Comparison of ENCODE assay signal across 27 cellular contexts in the genomic region with DNA sequence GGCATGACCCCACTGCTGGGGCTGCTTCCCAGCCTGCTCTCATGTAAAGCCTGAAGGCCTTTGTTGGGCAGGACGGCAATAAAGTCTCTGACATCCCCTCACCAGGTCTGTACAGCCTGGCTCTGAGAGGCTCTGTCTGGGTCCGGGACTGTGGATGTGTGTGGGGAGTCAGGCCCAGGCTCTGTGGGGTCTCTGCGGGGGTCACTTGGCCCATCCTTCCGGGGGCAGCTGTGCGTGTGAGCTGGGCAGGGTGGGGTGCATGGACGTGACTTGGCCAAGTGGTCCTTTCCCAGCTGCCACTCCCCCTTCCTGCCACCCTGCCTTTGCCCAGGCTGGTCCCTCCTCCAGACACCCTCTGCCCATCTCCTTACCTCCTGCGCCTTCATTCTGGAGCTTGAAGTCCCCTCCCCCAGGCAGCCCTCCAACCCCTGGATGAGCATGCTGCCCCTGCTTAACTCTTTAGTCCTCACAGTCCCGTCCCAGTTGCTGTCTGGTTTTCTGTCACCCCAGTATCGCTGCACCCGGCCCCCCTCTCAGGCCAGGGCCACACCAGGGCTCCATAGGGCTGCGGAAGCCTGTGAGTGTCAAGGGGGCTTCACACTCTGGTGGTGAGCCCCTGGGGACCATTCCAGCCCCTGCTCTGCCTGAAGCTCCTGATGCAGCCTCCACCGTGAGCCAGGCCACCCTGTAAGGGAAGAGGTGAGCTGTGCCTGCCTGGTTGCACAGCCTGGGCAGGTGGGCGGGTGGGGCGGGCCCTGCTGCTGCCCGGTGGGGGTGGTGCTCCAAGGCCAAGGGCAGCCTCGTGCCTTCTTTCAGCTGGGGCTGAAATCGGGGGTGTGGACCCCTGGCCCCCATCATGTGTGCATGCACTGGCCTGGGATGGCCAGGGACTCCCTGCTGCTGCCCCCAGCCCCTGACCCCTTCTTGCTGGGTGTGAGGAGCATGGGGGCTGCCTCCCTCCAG. TPM values are rescaled to one million over a fixed set of nuclear protein-coding genes. Genes with fewer than 3 reads are reported as not detected.
DNase-seq lines count a peak whose midpoint lies in the region; ATAC-seq and TF ChIP-seq lines count a peak whose summit lies in the region.
"Had no signal": no experiment of that assay in that cellular context is flagged by ENCODE, and none has a peak within 500 bp of the region (broad histone marks: within the 10 kb centered on the region; RNA-seq: fewer than 3 reads in every experiment).

No MANE protein-coding gene starts in this region.

- H3K9me3 Mint-ChIP-seq in Calu3 (ENCODE audit: low read depth, unreplicated experiment), result no peaks in the 10 kb centered on the region
- H3K9me3 Mint-ChIP-seq in nephron progenitor cell, result no peaks in the 10 kb centered on the region
- H3K9me3 Mint-ChIP-seq in osteocyte (ENCODE audit: unreplicated experiment), result no peaks in the 10 kb centered on the region
- H3K9me3 Mint-ChIP-seq in stimulated activated effector memory CD8-positive, alpha-beta T cell treated with anti-CD3 and anti-CD28 coated beads, Interleukin-12 subunit alpha, Interleukin-12 subunit beta, amount 100 ng/mL, for 72 hours, result no peaks in the 10 kb centered on the region
- H3K9me3 Mint-ChIP-seq: activated naive CD4-positive, alpha-beta T cell treated with anti-CD3 and anti-CD28 coated beads for 36 hours; activated T-cell treated with anti-CD3 and anti-CD28 coated beads, Interleukin-2, amount 50 U/mL, for 24 hours; CD4-positive, alpha-beta T cell; memory B cell; stimulated activated naive CD8-positive, alpha-beta T cell treated with anti-CD3 and anti-CD28 coated beads, Interleukin-15, Interleukin-2, amounts not matched to agents 100 ng/mL and 50 ng/mL, for 24 hours; T-helper 2 cell treated with Interferon-gamma antibody and Interleukin-4, amounts not matched to agents 5 μg/mL and 100 μg/mL, for 36 hours had no signal

- no peak overlapping the region for H3K27ac Mint-ChIP-seq in Calu3 (ENCODE audit: unreplicated experiment)
- no peak overlapping the region for H3K27ac Mint-ChIP-seq in nephron progenitor cell
- no peak overlapping the region for H3K27ac Mint-ChIP-seq in osteocyte (ENCODE audit: unreplicated experiment)
- H3K27ac Mint-ChIP-seq in stimulated activated effector memory CD8-positive, alpha-beta T cell treated with anti-CD3 and anti-CD28 coated beads, Interleukin-12 subunit alpha, Interleukin-12 subunit beta, amount 100 ng/mL, for 72 hours, result no peak overlapping the region
- H3K27ac Mint-ChIP-seq: activated CD8-positive, alpha-beta T cell treated with anti-CD3 and anti-CD28 coated beads, Interleukin-2, amount 10 ng/mL, durations not matched to agents 7 days and 5 days; activated naive CD4-positive, alpha-beta T cell treated with anti-CD3 and anti-CD28 coated beads for 36 hours; activated T-cell treated with anti-CD3 and anti-CD28 coated beads, Interleukin-2, amount 50 U/mL, for 24 hours; CD4-positive, alpha-beta T cell; memory B cell; stimulated activated naive CD8-positive, alpha-beta T cell treated with anti-CD3 and anti-CD28 coated beads, Interleukin-15, Interleukin-2, amounts not matched to agents 100 ng/mL and 50 ng/mL, for 24 hours; T-helper 2 cell treated with Interferon-gamma antibody and Interleukin-4, amounts not matched to agents 5 μg/mL and 100 μg/mL, for 36 hours had no signal

- DNase-seq in Calu3 (peak; percentile 0), H7 (peak; percentile 63), esophagus squamous epithelium (lab: John Stamatoyannopoulos, UW) (no peak), nephron progenitor cell (peak; percentile 2), osteocyte (ENCODE audit: extremely low spot score, unreplicated experiment) (no peak), amniotic stem cell (lab: John Stamatoyannopoulos, UW) (no peak)
- no peak for DNase-seq in stimulated activated effector memory CD8-positive, alpha-beta T cell treated with anti-CD3 and anti-CD28 coated beads, Interleukin-12 subunit alpha, Interleukin-12 subunit beta, amount 100 ng/mL, for 72 hours (ENCODE audit: low spot score in 2 of 2)
- DNase-seq: activated CD8-positive, alpha-beta T cell treated with anti-CD3 and anti-CD28 coated beads, Interleukin-2, amount 10 ng/mL, durations not matched to agents 7 days and 5 days; activated naive CD4-positive, alpha-beta T cell treated with anti-CD3 and anti-CD28 coated beads for 36 hours; activated T-cell treated with anti-CD3 and anti-CD28 coated beads, Interleukin-2, amount 50 U/mL, for 24 hours; amygdala; caudate nucleus; CD4-positive, alpha-beta T cell; DMS 273 treated with DMSO at 0.1 percent for 48 hours; KBM-7; NCI-H1436 treated with DMSO at 0.1 percent for 48 hours; NCI-H2171; NCI-H524; transverse colon had no signal

- intact Hi-C loops in Calu3 (cut with micrococcal nuclease; ENCODE audit: unreplicated experiment), result no loop called here
- intact Hi-C loops in esophagus squamous epithelium (cut with DNase I), result no loop called here

- peaks cover 31% of the 10 kb centered on the region for H3K27me3 Mint-ChIP-seq in Calu3 (ENCODE audit: unreplicated experiment)
- H3K27me3 Mint-ChIP-seq in nephron progenitor cell (ENCODE audit: low read depth, poor library complexity), result peaks cover 38% of the 10 kb centered on the region
- H3K27me3 Mint-ChIP-seq in osteocyte (ENCODE audit: unreplicated experiment), result peaks cover 7% of the 10 kb centered on the region

- 41 to 56% methylated on average over 4 to 7 of the region's 17 CpGs for WGBS in esophagus squamous epithelium, 2 donors

- H3K4me1 Mint-ChIP-seq in Calu3 (ENCODE audit: low read depth, unreplicated experiment), result no peaks in the 10 kb centered on the region
- peaks cover 18% of the 10 kb centered on the region for H3K4me1 Mint-ChIP-seq in nephron progenitor cell
- no peaks in the 10 kb centered on the region for H3K4me1 Mint-ChIP-seq in osteocyte (ENCODE audit: unreplicated experiment)
- peaks cover 10% of the 10 kb centered on the region for H3K4me1 Mint-ChIP-seq in stimulated activated effector memory CD8-positive, alpha-beta T cell treated with anti-CD3 and anti-CD28 coated beads, Interleukin-12 subunit alpha, Interleukin-12 subunit beta, amount 100 ng/mL, for 72 hours

- CTCF ChIA-PET in Calu3 (lab: Charles Lee), result no interaction called here

- peaks cover 38 to 100% (median 42%) of the 10 kb centered on the region in 3 donors for H3K4me1 ChIP-seq in esophagus squamous epithelium

- TF ChIP-seq POLR2A in esophagus squamous epithelium (IDR thresholded peaks at IDR 0.05), result no peak

- ATAC-seq in GM18870 (IDR thresholded peaks at IDR 0.05; ENCODE audit: unreplicated experiment), result no peak
- no peak for ATAC-seq in stimulated activated effector memory CD8-positive, alpha-beta T cell treated with anti-CD3 and anti-CD28 coated beads, Interleukin-12 subunit alpha, Interleukin-12 subunit beta, amount 100 ng/mL, for 72 hours
- ATAC-seq: activated CD8-positive, alpha-beta T cell treated with anti-CD3 and anti-CD28 coated beads, Interleukin-2, amount 10 ng/mL, durations not matched to agents 7 days and 5 days; pancreas had no signal

- H3K4me3 ChIP-seq in H7 (ENCODE audit: insufficient read depth, low read depth, low read length), result no peak overlapping the region
- no peak overlapping the region for H3K4me3 ChIP-seq in esophagus squamous epithelium
- H3K4me3 ChIP-seq: pancreas, transverse colon had no signal

- peak overlapping the region; percentile 61 to 95 (median 92) for H3K27ac ChIP-seq in esophagus squamous epithelium
- H3K27ac ChIP-seq: pancreas, transverse colon had no signal

- BruUV-seq in Calu3 (replicated peaks; lab: Mats Ljungman, UMichigan), result no TSS peak

- no peaks in the 10 kb centered on the region for H3K9me3 ChIP-seq in esophagus squamous epithelium
- H3K9me3 ChIP-seq: pancreas, transverse colon had no signal

- H3K36me3 Mint-ChIP-seq in Calu3 (ENCODE audit: insufficient read depth, unreplicated experiment), result peaks cover 25% of the 10 kb centered on the region
- H3K36me3 Mint-ChIP-seq in nephron progenitor cell (ENCODE audit: low read depth), result no peaks in the 10 kb centered on the region
- H3K36me3 Mint-ChIP-seq in osteocyte (ENCODE audit: unreplicated experiment), result no peaks in the 10 kb centered on the region
- no peaks in the 10 kb centered on the region for H3K36me3 Mint-ChIP-seq in stimulated activated effector memory CD8-positive, alpha-beta T cell treated with anti-CD3 and anti-CD28 coated beads, Interleukin-12 subunit alpha, Interleukin-12 subunit beta, amount 100 ng/mL, for 72 hours
- H3K36me3 Mint-ChIP-seq: memory B cell had no signal

- TF ChIP-seq CTCF in Calu3 (IDR thresholded peaks at IDR 0.05; ENCODE audit: unreplicated experiment), result no peak
- no peak for TF ChIP-seq CTCF in esophagus squamous epithelium (IDR thresholded peaks at IDR 0.05)
- TF ChIP-seq CTCF in nephron progenitor cell (IDR thresholded peaks at IDR 0.05), result no peak
- TF ChIP-seq CTCF in osteocyte (IDR thresholded peaks at IDR 0.05), result no peak

- H3K27me3 ChIP-seq in H7 (ENCODE audit: control insufficient read depth, insufficient read depth, low read length) (peaks cover 19% of the 10 kb centered on the region), esophagus squamous epithelium (peaks cover 0 to 58% (median 2%) of the 10 kb centered on the region in 4 donors)
- H3K27me3 ChIP-seq: pancreas had no signal

- H3K4me3 Mint-ChIP-seq in Calu3 (ENCODE audit: low read depth, unreplicated experiment), result no peak overlapping the region
- H3K4me3 Mint-ChIP-seq in nephron progenitor cell, result no peak overlapping the region
- no peak overlapping the region for H3K4me3 Mint-ChIP-seq in osteocyte (ENCODE audit: unreplicated experiment)
- H3K4me3 Mint-ChIP-seq in stimulated activated effector memory CD8-positive, alpha-beta T cell treated with anti-CD3 and anti-CD28 coated beads, Interleukin-12 subunit alpha, Interleukin-12 subunit beta, amount 100 ng/mL, for 72 hours, result no peak overlapping the region
- H3K4me3 Mint-ChIP-seq: activated CD8-positive, alpha-beta T cell treated with anti-CD3 and anti-CD28 coated beads, Interleukin-2, amount 10 ng/mL, durations not matched to agents 7 days and 5 days; activated naive CD4-positive, alpha-beta T cell treated with anti-CD3 and anti-CD28 coated beads for 36 hours; activated T-cell treated with anti-CD3 and anti-CD28 coated beads, Interleukin-2, amount 50 U/mL, for 24 hours; CD4-positive, alpha-beta T cell; memory B cell; stimulated activated naive CD8-positive, alpha-beta T cell treated with anti-CD3 and anti-CD28 coated beads, Interleukin-15, Interleukin-2, amounts not matched to agents 100 ng/mL and 50 ng/mL, for 24 hours; T-helper 2 cell treated with Interferon-gamma antibody and Interleukin-4, amounts not matched to agents 5 μg/mL and 100 μg/mL, for 36 hours had no signal

- H3K36me3 ChIP-seq in H7 (replicated peaks; ENCODE audit: control insufficient read depth, insufficient read depth, low read length) (no peaks in the 10 kb centered on the region), esophagus squamous epithelium (no peaks in the 10 kb centered on the region)
- H3K36me3 ChIP-seq: pancreas, transverse colon had no signal

RNA-seq across cellular contexts. Expression of gene KIF26A, which starts 25.5 kb away (rescaled TPM):
- total RNA-seq in Calu3 (2022), result 0.07 TPM in 2 replicates
- total RNA-seq in H7 (2014; rRNA removed; shearing (Covaris generic)), result 59.2 and 61.0 TPM in 2 replicates
- total RNA-seq in esophagus squamous epithelium, result 1 to 10 TPM in 2 of 4 donors, under 1 TPM in 2; 0.80 to 2.7 (median 0.96) TPM
- total RNA-seq in osteocyte, result 4.5 and 4.6 TPM in 2 replicates
- total RNA-seq: HT-29 had no signal

RNA-seq across cellular contexts. Expression of gene ASPG, which starts 27.4 kb away (rescaled TPM):
- not detected in 2 replicates for total RNA-seq in Calu3 (2022)
- 0.17 and 2.9 TPM in 2 replicates for total RNA-seq in H7 (2014; rRNA removed; shearing (Covaris generic))
- 10 to 100 TPM; 12.2 to 78.2 (median 40.8) TPM for total RNA-seq in esophagus squamous epithelium
- total RNA-seq in osteocyte, result not detected in 2 replicates
- total RNA-seq: activated CD8-positive, alpha-beta T cell treated with anti-CD3 and anti-CD28 coated beads, Interleukin-2, amount 10 ng/mL, durations not matched to agents 7 days and 5 days; activated naive CD4-positive, alpha-beta T cell treated with anti-CD3 and anti-CD28 coated beads for 36 hours; CD4-positive, alpha-beta T cell; dermis microvascular lymphatic vessel endothelial cell; fibroblast of villous mesenchyme; HT-29 had no signal

Comparison
In these comparisons a context has a peak if more than half of its experiments do, and no peak if none do; other contexts are left out.
1. DNase-seq: peak in Calu3 (single experiment), H7 (single experiment) and nephron progenitor cell (single experiment); none in esophagus squamous epithelium (single experiment), osteocyte (single experiment), amniotic stem cell (single experiment) and stimulated activated effector memory CD8-positive, alpha-beta T cell treated with anti-CD3 and anti-CD28 coated beads, Interleukin-12 subunit alpha, Interleukin-12 subunit beta, amount 100 ng/mL, for 72 hours (0 of 2).
2. RNA of gene KIF26A, which starts 25.5 kb away (total RNA-seq): 59.2 to 61.0 TPM in H7; 4.5 to 4.6 TPM in osteocyte, 0.80 to 2.7 TPM in esophagus squamous epithelium and 0.07 TPM in Calu3; every median in the first group is over 10 times any median in the second.